In genomic region chr2:215454519-215454918, GRCh38 we compare ENCODE assay signal across 8 cellular contexts. TPM values are rescaled to one million over a fixed set of nuclear protein-coding genes. Genes with fewer than 3 reads are reported as not detected.
DNase-seq lines count a peak whose midpoint lies in the region; ATAC-seq and TF ChIP-seq lines count a peak whose summit lies in the region.

No MANE protein-coding gene starts in this region.

- TF ChIP-seq CTCF in type B pancreatic cell (conservative IDR thresholded peaks at IDR 0.05): peak; percentile 88

- no peak overlapping the region for H3K4me3 Mint-ChIP-seq in T-helper 17 cell
- H3K4me3 Mint-ChIP-seq in type B pancreatic cell: no peak overlapping the region

- H3K36me3 Mint-ChIP-seq in T-helper 17 cell (ENCODE audit: low read depth): no peaks in the 10 kb centered on the region
- H3K36me3 Mint-ChIP-seq in type B pancreatic cell: no peaks in the 10 kb centered on the region

- H3K27me3 Mint-ChIP-seq in T-helper 17 cell (peaks cover 19% of the 10 kb centered on the region), type B pancreatic cell (no peaks in the 10 kb centered on the region)

- H3K9me3 ChIP-seq in T-helper 17 cell (ENCODE audit: control insufficient read depth, low read length, poor library complexity, severe bottlenecking): no peaks in the 10 kb centered on the region

- H3K27ac Mint-ChIP-seq in T-helper 17 cell (no peak overlapping the region), type B pancreatic cell (no peak overlapping the region)

- DNase-seq in Caki2 (ENCODE audit: low read depth): peak; percentile 40
- DNase-seq in HT-29 (ENCODE audit: low spot score): peak; percentile 63
- DNase-seq in T-helper 17 cell: no peak
- peak; percentile 41 for DNase-seq in iPS-NIHi11 (ENCODE audit: low spot score)
- no peak for DNase-seq in type B pancreatic cell (ENCODE audit: extremely low spot score, unreplicated experiment)
- DNase-seq in foreskin melanocyte: no peak
- DNase-seq in GM19238 (ENCODE audit: insufficient read length, low spot score): no peak

- no peaks in the 10 kb centered on the region for H3K9me3 Mint-ChIP-seq in type B pancreatic cell

- H3K4me1 Mint-ChIP-seq in T-helper 17 cell (no peaks in the 10 kb centered on the region), type B pancreatic cell (ENCODE audit: unreplicated experiment) (peaks cover 5% of the 10 kb centered on the region)

- ATAC-seq in GM19043 (IDR thresholded peaks at IDR 0.05; ENCODE audit: low read depth, unreplicated experiment) (peak; percentile 67), T-helper 17 cell (peak; percentile 37)

- in situ Hi-C loops in Caki2 (cut with HindIII; ENCODE audit: low pct_unique_long_range_greater_than_20kb, low sequenced_read_pairs): loop anchor here (25.0 kb wide), 1 partner anchor 458 kb away; no protein-coding TSS in a partner anchor

RNA-seq across cellular contexts. Expression of gene FN1, which starts 18.7 kb away (rescaled TPM):
- 3,498 and 3,981 TPM in 2 replicates for total RNA-seq in Caki2 (2014; rRNA removed; shearing (Covaris generic); ENCODE audit: low replicate concordance)
- total RNA-seq in HT-29 (2014; rRNA removed; shearing (Covaris generic)): 0.03 and 0.44 TPM in 2 replicates
- total RNA-seq in T-helper 17 cell (under 1 TPM; 0.26 to 0.75 TPM), type B pancreatic cell (ENCODE audit: low replicate concordance) (499 and 902 TPM in 2 replicates)

Comparison
In these comparisons a context has a peak if more than half of its experiments do, and no peak if none do; other contexts are left out.
1. DNase-seq: peak in Caki2 (single experiment), HT-29 (single experiment) and iPS-NIHi11 (single experiment); none in T-helper 17 cell (0 of 3), type B pancreatic cell (single experiment), foreskin melanocyte (single experiment) and GM19238 (single experiment).
2. RNA of gene FN1, which starts 18.7 kb away (total RNA-seq): 3,498 to 3,981 TPM in Caki2 and 499 to 902 TPM in type B pancreatic cell; 0.26 to 0.75 TPM in T-helper 17 cell and 0.03 to 0.44 TPM in HT-29; every median in the first group is over 100 times any median in the second.